Comparison of ENCODE assay signal across 18 cellular contexts in the genomic region with DNA sequence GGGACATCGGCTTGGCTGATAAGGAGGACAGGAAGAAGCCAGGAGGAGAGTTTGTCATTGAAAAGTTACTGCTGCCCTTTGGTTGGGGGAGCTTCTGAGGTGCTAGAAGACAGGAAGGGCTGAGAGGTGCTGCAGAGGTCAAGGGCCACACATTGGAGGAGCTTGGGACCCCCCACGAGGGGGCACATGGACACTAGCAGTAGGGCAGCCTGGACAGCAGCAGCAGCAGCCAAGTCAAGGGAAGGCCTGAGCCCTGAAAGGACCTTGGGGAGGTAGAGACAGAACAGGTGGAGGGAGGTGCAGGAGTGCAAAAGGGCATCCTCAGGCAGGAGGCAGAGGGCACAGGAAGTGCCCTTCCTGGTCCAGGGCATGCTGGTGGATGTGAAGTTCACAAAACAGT.
"Had no signal": no experiment of that assay in that cellular context is flagged by ENCODE, and none has a peak within 500 bp of the region (broad histone marks: within the 10 kb centered on the region; RNA-seq: fewer than 3 reads in every experiment).

No MANE protein-coding gene starts in this region.

- DNase-seq: activated CD4-positive, alpha-beta T cell treated with anti-CD3 and anti-CD28 coated beads for 1 hour; activated CD4-positive, alpha-beta T cell treated with anti-CD3 and anti-CD28 coated beads, Interleukin-2, amount 50 U/mL, for 48 hours; activated CD8-positive, alpha-beta memory T cell treated with anti-CD3 and anti-CD28 coated beads, Interleukin-2, amount 10 ng/mL, durations not matched to agents 7 days and 5 days; activated gamma-delta T cell; activated T-cell treated with anti-CD3 and anti-CD28 coated beads, Interleukin-2, amount 50 U/mL, for 24 hours; amygdala; brain microvascular endothelial cell; cerebellar nuclear complex; dorsolateral prefrontal cortex; hypothalamus; lower lobe of right lung; midbrain; spleen; stimulated activated CD4-positive, alpha-beta T cell treated with anti-CD3 and anti-CD28 coated beads, Interleukin-1b, Interleukin-23, amount 100 ng/mL, for 48 hours; stimulated activated naive B cell treated with anti-CD40 and anti-IgM and Interleukin-4, amounts not matched to agents 10 μg/mL and 1 μg/mL and 100 μg/mL, for 72 hours had no signal

- H3K27ac ChIP-seq: brain microvascular endothelial cell, dorsolateral prefrontal cortex, esophagus muscularis mucosa, lower lobe of right lung, prostate gland, spleen had no signal

- H3K4me1 ChIP-seq: esophagus muscularis mucosa, lower lobe of right lung, prostate gland, spleen had no signal

- H3K36me3 ChIP-seq: brain microvascular endothelial cell, esophagus muscularis mucosa, lower lobe of right lung, prostate gland, spleen had no signal

- H3K4me3 ChIP-seq: dorsolateral prefrontal cortex, esophagus muscularis mucosa, lower lobe of right lung, prostate gland, spleen had no signal

- H3K27me3 ChIP-seq: brain microvascular endothelial cell, esophagus muscularis mucosa, spleen had no signal

- H3K9me3 ChIP-seq: esophagus muscularis mucosa, lower lobe of right lung, prostate gland, spleen had no signal

- ATAC-seq: activated CD8-positive, alpha-beta memory T cell treated with anti-CD3 and anti-CD28 coated beads, Interleukin-2, amount 10 ng/mL, durations not matched to agents 7 days and 5 days; lower lobe of right lung; sciatic nerve had no signal
